In the genomic region with DNA sequence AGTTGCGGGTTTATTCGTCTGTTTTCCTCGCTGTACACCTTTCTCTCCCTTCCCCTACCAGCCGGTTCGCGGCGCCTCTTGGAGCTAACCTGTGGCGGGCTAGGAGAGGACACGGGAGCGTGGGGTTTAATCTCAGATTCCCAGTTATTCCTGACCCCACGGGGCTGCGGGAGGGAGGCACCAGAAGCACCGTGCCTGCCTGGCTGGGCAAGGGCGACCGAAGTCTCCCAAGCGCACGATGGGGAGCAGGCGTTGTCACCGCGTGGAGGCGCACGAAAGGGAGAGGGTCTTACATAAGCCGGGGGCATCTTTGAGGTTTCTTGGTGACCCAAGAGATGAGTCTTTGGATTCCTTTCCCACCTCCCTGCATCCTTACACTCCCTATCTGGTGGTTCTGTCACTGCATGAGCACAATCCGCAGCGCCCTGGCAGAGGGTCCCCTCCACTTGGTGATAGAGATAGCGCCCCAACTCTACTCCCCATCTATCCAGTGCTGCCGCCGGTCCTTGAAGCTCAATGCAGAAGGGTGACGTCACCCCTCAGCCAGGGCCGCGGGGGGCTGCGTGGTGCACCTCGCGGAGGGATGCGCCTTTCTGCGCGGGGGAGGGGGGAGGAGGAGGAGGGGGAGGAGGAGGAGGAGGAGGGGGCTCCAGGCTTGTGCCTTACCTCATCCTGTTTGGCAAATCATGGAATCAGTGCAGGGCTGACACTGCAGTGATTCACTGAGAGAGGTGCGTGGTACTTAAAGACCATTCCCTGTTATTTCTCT, we compare ENCODE assay signal across 8 cellular contexts. TPM values are rescaled to one million over a fixed set of nuclear protein-coding genes. Genes with fewer than 3 reads are reported as not detected.
DNase-seq lines count a peak whose midpoint lies in the region; TF ChIP-seq lines count a peak whose summit lies in the region.

No MANE protein-coding gene starts in this region.

- TF ChIP-seq CTCF in Caco-2 (IDR thresholded peaks at IDR 0.05; ENCODE audit: insufficient read depth in 1 of 2, low read depth in 1 of 2, low read length in 1 of 2, severe bottlenecking in 1 of 2, unreplicated experiment in 1 of 2) (no peak), right atrium auricular region (IDR thresholded peaks at IDR 0.05) (no peak)

- H2BK5ac ChIP-seq in trophoblast cell (ENCODE audit: low read depth, low read length, poor library complexity): no peak overlapping the region

- H3K9me3 ChIP-seq in Caco-2 (no peaks in the 10 kb centered on the region), right atrium auricular region (no peaks in the 10 kb centered on the region), trophoblast cell (ENCODE audit: insufficient read depth, low read depth, low read length) (no peaks in the 10 kb centered on the region)

- no peak overlapping the region for H4K91ac ChIP-seq in trophoblast cell (ENCODE audit: low read depth, low read length)

- H3K27ac ChIP-seq in right atrium auricular region (peak overlapping the region; percentile 75 to 76), trophoblast cell (ENCODE audit: low read depth, low read length) (no peak overlapping the region)

- no peak overlapping the region for H2AFZ ChIP-seq in trophoblast cell (ENCODE audit: insufficient read depth, low read length, poor library complexity)

- intact Hi-C loops in Caco-2 (cut with micrococcal nuclease; ENCODE audit: unreplicated experiment): no loop called here

- BruUV-seq in Caco-2 (replicated peaks; lab: Mats Ljungman, UMichigan): no TSS peak

- H3K36me3 ChIP-seq in Caco-2 (ENCODE audit: control insufficient read depth, insufficient read depth, low read length) (no peaks in the 10 kb centered on the region), right atrium auricular region (no peaks in the 10 kb centered on the region), trophoblast cell (ENCODE audit: control insufficient read depth in 1 of 2, insufficient read depth in 2 of 2, low read length in 2 of 2) (no peaks in the 10 kb centered on the region)

- H3K9me3 Mint-ChIP-seq in Caco-2 (ENCODE audit: unreplicated experiment): no peaks in the 10 kb centered on the region
- H3K9me3 Mint-ChIP-seq in activated naive CD8-positive, alpha-beta T cell (ENCODE audit: low read depth): no peaks in the 10 kb centered on the region

- no peak overlapping the region for H3K23ac ChIP-seq in trophoblast cell (ENCODE audit: low read length)

- H2BK120ac ChIP-seq in trophoblast cell (ENCODE audit: insufficient read depth, low read length, poor library complexity): no peak overlapping the region

- no peak overlapping the region for H4K12ac ChIP-seq in trophoblast cell (ENCODE audit: low read depth, low read length)

- H3K79me2 ChIP-seq in trophoblast cell (ENCODE audit: control insufficient read depth, insufficient read depth, low read length, poor library complexity): no peaks in the 10 kb centered on the region

- CTCF ChIA-PET in Caco-2 (lab: Charles Lee): no interaction called here

- no peaks in the 10 kb centered on the region for H3K36me3 Mint-ChIP-seq in Caco-2 (ENCODE audit: insufficient read depth, unreplicated experiment)
- H3K36me3 Mint-ChIP-seq in activated naive CD8-positive, alpha-beta T cell: no peaks in the 10 kb centered on the region

- no peaks in the 10 kb centered on the region for H3K4me1 ChIP-seq in Caco-2
- no peaks in the 10 kb centered on the region for H3K4me1 ChIP-seq in right atrium auricular region
- H3K4me1 ChIP-seq in trophoblast cell (ENCODE audit: control insufficient read depth in 1 of 2, insufficient read depth in 2 of 2, low read length in 2 of 2): peaks cover 4% of the 10 kb centered on the region in 2 experiments

- H3K4me2 ChIP-seq in trophoblast cell (ENCODE audit: low read length): peak overlapping the region; percentile 88

- H3K18ac ChIP-seq in trophoblast cell (ENCODE audit: low read length): no peak overlapping the region

- H3K9ac ChIP-seq in trophoblast cell (ENCODE audit: low read length): no peak overlapping the region

- H3K27me3 Mint-ChIP-seq in Caco-2 (ENCODE audit: insufficient read depth, unreplicated experiment): no peaks in the 10 kb centered on the region
- no peaks in the 10 kb centered on the region for H3K27me3 Mint-ChIP-seq in activated naive CD8-positive, alpha-beta T cell

- H3K4me3 ChIP-seq in Caco-2 (ENCODE audit: low read depth, low read length): peak overlapping the region; percentile 40
- peak overlapping the region; percentile 55 to 57 for H3K4me3 ChIP-seq in right atrium auricular region
- no peak overlapping the region for H3K4me3 ChIP-seq in trophoblast cell (ENCODE audit: low read depth, low read length)

- POLR2A ChIA-PET in Caco-2 (lab: Charles Lee): no interaction called here

- H2BK12ac ChIP-seq in trophoblast cell (ENCODE audit: low read length): no peak overlapping the region

- no peak overlapping the region for H2AK5ac ChIP-seq in trophoblast cell (ENCODE audit: low read length)

- H3K4ac ChIP-seq in trophoblast cell (ENCODE audit: low read depth, low read length): no peak overlapping the region

- H3K27ac Mint-ChIP-seq in Caco-2 (ENCODE audit: unreplicated experiment): no peak overlapping the region
- H3K27ac Mint-ChIP-seq in activated naive CD8-positive, alpha-beta T cell: no peak overlapping the region

- 0 out of 2 replicates have a peak, but pooled peaks cover 1% of the 10 kb centered on the region for H3K27me3 ChIP-seq in Caco-2 (replicated peaks; ENCODE audit: control insufficient read depth, insufficient read depth, low read length)
- H3K27me3 ChIP-seq in right atrium auricular region: no peaks in the 10 kb centered on the region
- peaks cover 3% of the 10 kb centered on the region for H3K27me3 ChIP-seq in trophoblast cell (ENCODE audit: insufficient read depth, low read length)

- no peaks in the 10 kb centered on the region for H3K79me1 ChIP-seq in trophoblast cell (ENCODE audit: low read length)

- no peak overlapping the region for H4K8ac ChIP-seq in trophoblast cell (ENCODE audit: low read depth, low read length)

- no peak overlapping the region for H3K14ac ChIP-seq in trophoblast cell (ENCODE audit: low read length)

- H3K4me3 Mint-ChIP-seq in Caco-2 (ENCODE audit: unreplicated experiment): peak overlapping the region; percentile 74
- H3K4me3 Mint-ChIP-seq in activated naive CD8-positive, alpha-beta T cell: peak overlapping the region; percentile 86

- WGBS in trophoblast cell (ENCODE audit: extremely low coverage, insufficient coverage, insufficient read length): no CpG with 5 or more reads among the region's 38 CpGs

- H3K4me1 Mint-ChIP-seq in Caco-2 (ENCODE audit: low read depth, unreplicated experiment): no peaks in the 10 kb centered on the region
- peaks cover 3% of the 10 kb centered on the region for H3K4me1 Mint-ChIP-seq in activated naive CD8-positive, alpha-beta T cell (ENCODE audit: low read depth)

- peak; percentile 4 to 21 for DNase-seq in Caco-2
- peak; percentile 53 for DNase-seq in NCI-H2171 (lab: John Stamatoyannopoulos, UW)
- no peak for DNase-seq in right atrium auricular region (ENCODE audit: low spot score)
- no peak for DNase-seq in trophoblast cell
- DNase-seq in GDM1 (lab: John Stamatoyannopoulos, UW): no peak
- no peak for DNase-seq in UCSD-AML1 (lab: John Stamatoyannopoulos, UW; ENCODE audit: unreplicated experiment)
- no peak for DNase-seq in RKO (ENCODE audit: low spot score)

RNA-seq across cellular contexts. Expression of a gene that starts 0.8 kb away (rescaled TPM):
- 0.91 and 1.7 TPM in 2 replicates for total RNA-seq in Caco-2 (2022)
- 100 to 1,000 TPM; 100 to 134 TPM for total RNA-seq in right atrium auricular region
- 0.56 and 0.85 TPM in 2 replicates for polyA plus RNA-seq in trophoblast cell (2013)

Comparison
In these comparisons a context has a peak if more than half of its experiments do, and no peak if none do; other contexts are left out.
1. DNase-seq: peak in Caco-2 (2 of 2) and NCI-H2171 (single experiment); none in right atrium auricular region (single experiment), trophoblast cell (0 of 2), GDM1 (single experiment), UCSD-AML1 (single experiment) and RKO (single experiment).
2. RNA of a gene that starts 0.8 kb away (total RNA-seq): 100 to 134 TPM in right atrium auricular region; 0.91 to 1.7 TPM in Caco-2; every median in the first group is over 10 times any median in the second.